In the genomic region with DNA sequence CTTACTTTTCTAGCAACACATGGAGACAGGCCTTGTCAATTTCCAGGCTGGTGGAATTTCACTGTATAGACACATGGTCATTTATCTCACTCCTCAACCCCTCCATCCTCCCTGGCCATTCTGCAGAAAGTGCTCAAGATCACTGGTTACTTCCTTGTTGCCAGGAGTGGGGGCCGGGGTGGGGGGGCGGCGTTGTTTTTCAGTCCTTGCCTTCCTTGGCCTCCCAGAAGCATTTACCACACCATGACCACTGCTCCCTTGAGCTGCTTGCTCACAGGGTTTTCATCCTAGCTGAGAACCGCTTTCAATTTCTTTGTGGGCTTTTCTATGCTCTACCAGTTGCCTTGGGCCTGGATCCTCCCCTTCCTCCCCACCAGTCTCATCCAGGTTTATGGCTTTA, we compare ENCODE assay signal across 27 cellular contexts.
"Had no signal": no experiment of that assay in that cellular context is flagged by ENCODE, and none has a peak within 500 bp of the region (broad histone marks: within the 10 kb centered on the region; RNA-seq: fewer than 3 reads in every experiment).

No MANE protein-coding gene starts in this region.

- H3K9me3 ChIP-seq: esophagus squamous epithelium, lower lobe of right lung, right atrium auricular region, suprapubic skin, transverse colon, upper lobe of right lung, uterus had no signal

- DNase-seq: dermis blood vessel endothelial cell; effector memory CD4-positive, alpha-beta T cell; erythroblast; esophagus squamous epithelium; foreskin melanocyte; glutamatergic neuron; heart right ventricle; hippocampal formation; left ventricle myocardium superior; lower lobe of right lung; natural killer cell; nucleus accumbens; stimulated activated CD4-positive, alpha-beta T cell treated with anti-CD3 and anti-CD28 coated beads, Interleukin-12 subunit alpha, Interleukin-12 subunit beta, amount 100 ng/mL, for 4 hours; stimulated activated CD4-positive, alpha-beta T cell treated with anti-CD3 and anti-CD28 coated beads, Interleukin-1b, Interleukin-23, amount 100 ng/mL, for 48 hours; stimulated activated CD4-positive, alpha-beta T cell treated with anti-CD3 and anti-CD28 coated beads, Interleukin-4, amount 100 ng/mL, for 1 hour; stimulated activated CD8-positive, alpha-beta memory T cell treated with anti-CD3 and anti-CD28 coated beads, Interleukin-4, amount 100 ng/mL, for 48 hours; stimulated activated naive CD4-positive, alpha-beta T cell; stimulated activated naive CD8-positive, alpha-beta T cell treated with anti-CD3 and anti-CD28 coated beads, Interleukin-15, amount 100 ng/mL, for 72 hours; transverse colon; upper lobe of right lung; uterus had no signal

- H3K27ac Mint-ChIP-seq: natural killer cell; progenitor cell of endocrine pancreas; stimulated activated naive CD8-positive, alpha-beta T cell treated with anti-CD3 and anti-CD28 coated beads, Interleukin-15, amount 100 ng/mL, for 72 hours had no signal

- H3K79me2 ChIP-seq: parathyroid adenoma had no signal

- H3K36me3 Mint-ChIP-seq: natural killer cell had no signal

- H3K9ac ChIP-seq: parathyroid adenoma had no signal

- H3K4me3 Mint-ChIP-seq: natural killer cell had no signal

- H3K27me3 ChIP-seq: suprapubic skin, transverse colon, upper lobe of right lung had no signal

- H3K27me3 Mint-ChIP-seq: progenitor cell of endocrine pancreas; stimulated activated naive CD8-positive, alpha-beta T cell treated with anti-CD3 and anti-CD28 coated beads, Interleukin-15, amount 100 ng/mL, for 72 hours had no signal

- H3K9me3 Mint-ChIP-seq: natural killer cell; stimulated activated naive CD8-positive, alpha-beta T cell treated with anti-CD3 and anti-CD28 coated beads, Interleukin-15, amount 100 ng/mL, for 72 hours had no signal

- H3K36me3 ChIP-seq: esophagus squamous epithelium, heart right ventricle, lower lobe of right lung, right atrium auricular region, suprapubic skin, transverse colon, upper lobe of right lung, uterus had no signal

- H3K27ac ChIP-seq: coronary artery, esophagus squamous epithelium, heart right ventricle, lower lobe of right lung, parathyroid adenoma, right atrium auricular region, suprapubic skin, transverse colon, upper lobe of right lung, uterus had no signal

- H3K4me3 ChIP-seq: coronary artery, esophagus squamous epithelium, heart right ventricle, lower lobe of right lung, right atrium auricular region, smooth muscle cell, suprapubic skin, transverse colon, upper lobe of right lung, uterus had no signal

- H3K4me2 ChIP-seq: smooth muscle cell had no signal

- H2AFZ ChIP-seq: parathyroid adenoma had no signal
